Comparison of ENCODE assay signal across 9 cellular contexts in genomic region chr7:85030893-85031292, GRCh38.
DNase-seq lines count a peak whose midpoint lies in the region; ATAC-seq, FAIRE-seq and TF ChIP-seq lines count a peak whose summit lies in the region.
"Had no signal": no experiment of that assay in that cellular context is flagged by ENCODE, and none has a peak within 500 bp of the region (broad histone marks: within the 10 kb centered on the region; RNA-seq: fewer than 3 reads in every experiment).

No MANE protein-coding gene starts in this region.

- no peak for TF ChIP-seq POLR2A in H54 (IDR thresholded peaks at IDR 0.05; ENCODE audit: low read depth, low read length)

- H3K27ac Mint-ChIP-seq in progenitor cell of endocrine pancreas = peak overlapping the region; percentile 85

- intact Hi-C loops in dorsolateral prefrontal cortex (cut with DNase I) = loop anchor here (5.0 to 10.0 kb wide), 2 partner anchors 816 to 824 kb away; no protein-coding TSS in a partner anchor

- ATAC-seq in HG02642 (IDR thresholded peaks at IDR 0.05; ENCODE audit: poor library complexity, unreplicated experiment) (no peak), HG02884 (IDR thresholded peaks at IDR 0.05; ENCODE audit: unreplicated experiment) (no peak)

- H3K4me3 ChIP-seq in dorsolateral prefrontal cortex = no peak overlapping the region
- H3K4me3 ChIP-seq: skin epidermis had no signal

- peaks cover 0 to 3% (median 0%) of the 10 kb centered on the region in 45 donors for H3K27me3 ChIP-seq in dorsolateral prefrontal cortex

- no peak overlapping the region for H3K4me3 Mint-ChIP-seq in progenitor cell of endocrine pancreas (ENCODE audit: low read depth)

- no peaks in the 10 kb centered on the region for H3K27me3 Mint-ChIP-seq in progenitor cell of endocrine pancreas

- no peak overlapping the region for H3K27ac ChIP-seq in dorsolateral prefrontal cortex
- H3K27ac ChIP-seq: skin epidermis had no signal

- peaks cover 19% of the 10 kb centered on the region for H3K4me1 Mint-ChIP-seq in progenitor cell of endocrine pancreas (ENCODE audit: low read depth)

- H3K36me3 Mint-ChIP-seq in progenitor cell of endocrine pancreas (ENCODE audit: insufficient read depth) = peaks cover 13% of the 10 kb centered on the region

- H3K9me3 Mint-ChIP-seq in progenitor cell of endocrine pancreas (ENCODE audit: low read depth) = no peaks in the 10 kb centered on the region

- DNase-seq in EL = peak; percentile 73
- DNase-seq in H54 (ENCODE audit: insufficient read length, low spot score) = no peak
- peak; percentile 62 for DNase-seq in NCI-H69 (lab: John Stamatoyannopoulos, UW)
- no peak for DNase-seq in dorsolateral prefrontal cortex
- no peak for DNase-seq in progenitor cell of endocrine pancreas (ENCODE audit: low spot score, unreplicated experiment)
- no peak for DNase-seq in effector CD8-positive, alpha-beta T cell (lab: John Stamatoyannopoulos, UW)

- TF ChIP-seq CTCF in dorsolateral prefrontal cortex (IDR thresholded peaks at IDR 0.05 in 54 of 56, conservative IDR thresholded peaks at IDR 0.05 in 2 of 56; ENCODE audit: low read depth in 1 of 56, partially characterized antibody in 56 of 56) (peak; percentile 38 to 82 (median 60)), progenitor cell of endocrine pancreas (IDR thresholded peaks at IDR 0.05; ENCODE audit: unreplicated experiment) (peak; percentile 72)

- FAIRE-seq in H54 (lab: Jason Lieb, UNC) = peak; percentile 71

Comparison
In these comparisons a context has a peak if more than half of its experiments do, and no peak if none do; other contexts are left out.
1. DNase-seq: peak in EL (single experiment) and NCI-H69 (single experiment); none in H54 (single experiment), dorsolateral prefrontal cortex (0 of 10), progenitor cell of endocrine pancreas (single experiment) and effector CD8-positive, alpha-beta T cell (single experiment).